Comparison of ENCODE assay signal across 11 cellular contexts in genomic region chr5:1497271-1497777, GRCh38. TPM values are rescaled to one million over a fixed set of nuclear protein-coding genes. Genes with fewer than 3 reads are reported as not detected.
DNase-seq lines count a peak whose midpoint lies in the region; ATAC-seq, FAIRE-seq and TF ChIP-seq lines count a peak whose summit lies in the region.
"Had no signal": no experiment of that assay in that cellular context is flagged by ENCODE, and none has a peak within 500 bp of the region (broad histone marks: within the 10 kb centered on the region; RNA-seq: fewer than 3 reads in every experiment).

No MANE protein-coding gene starts in this region.

- H3K4me3 Mint-ChIP-seq in naive B cell: peak overlapping the region; percentile 30 to 90 (median 67)

- H3K9me3 Mint-ChIP-seq in naive B cell: no peaks in the 10 kb centered on the region

- TF ChIP-seq CTCF in D721Med (IDR thresholded peaks at IDR 0.05; ENCODE audit: insufficient read depth, missing control alignments): no peak

- no peaks in the 10 kb centered on the region for H3K27me3 Mint-ChIP-seq in naive B cell

- DNase-seq in naive B cell (peak; percentile 79), NCI-H2196 (lab: John Stamatoyannopoulos, UW; ENCODE audit: unreplicated experiment) (no peak), D721Med (ENCODE audit: insufficient read length, low spot score) (no peak), hippocampal formation (lab: John Stamatoyannopoulos, UW) (no peak), NCI-H82 treated with DMSO at 0.1 percent for 48 hours (lab: John Stamatoyannopoulos, UW; ENCODE audit: unreplicated experiment) (no peak)
- DNase-seq: activated CD4-positive, alpha-beta T cell treated with anti-CD3 and anti-CD28 coated beads for 4 hours had no signal

- H3K4me1 Mint-ChIP-seq in naive B cell: peaks cover 70 to 93% (median 90%) of the 10 kb centered on the region in 3 donors

- no peak for FAIRE-seq in D721Med (lab: Jason Lieb, UNC)
- FAIRE-seq: astrocyte, H1 had no signal

- H3K27ac Mint-ChIP-seq in naive B cell: peak overlapping the region; percentile 62 to 100 (median 98)

- peak; percentile 18 for ATAC-seq in GM18858 (IDR thresholded peaks at IDR 0.05; ENCODE audit: unreplicated experiment)
- ATAC-seq in GM21717 (IDR thresholded peaks at IDR 0.05; ENCODE audit: unreplicated experiment): peak; percentile 29
- peak; percentile 22 for ATAC-seq in HG03442 (IDR thresholded peaks at IDR 0.05; ENCODE audit: unreplicated experiment)
- ATAC-seq in naive B cell (ENCODE audit: low read depth in 2 of 2): peak; percentile 8 to 22

- H3K36me3 Mint-ChIP-seq in naive B cell: no peaks in the 10 kb centered on the region

RNA-seq across cellular contexts. Expression of gene LPCAT1, which starts 26.4 kb away (rescaled TPM):
- polyA plus RNA-seq in naive B cell (ENCODE audit: low read depth in 6 of 6): 10 to 100 TPM; 19.5 to 63.3 (median 52.7) TPM

RNA-seq across cellular contexts. Expression of gene SLC6A3, which starts 52.1 kb away (rescaled TPM):
- polyA plus RNA-seq in naive B cell (ENCODE audit: low read depth in 6 of 6): under 1 TPM in 1 of 6 donors, not detected in 5; 0.09 TPM
